2 cellular contexts compared by ENCODE assay signal in genomic region chr18:515838-516237, GRCh38.
TF ChIP-seq lines count a peak whose summit lies in the region.

No MANE protein-coding gene starts in this region.

TF ChIP-seq in GM23338, 12 proteins besides CTCF, POLR2A, EP300 and RAD21:
- TF ChIP-seq EZH2 (IDR thresholded peaks at IDR 0.05; ENCODE audit: low read depth, unreplicated experiment) (no peak), ETS1 (IDR thresholded peaks at IDR 0.05) (no peak), NANOG (IDR thresholded peaks at IDR 0.05; ENCODE audit: borderline replicate concordance) (no peak), EZH2phosphoT487 (IDR thresholded peaks at IDR 0.05; ENCODE audit: unreplicated experiment) (no peak), ZNF114 (CRISPR knock-in tag; IDR thresholded peaks at IDR 0.05) (no peak), CREB1 (CRISPR knock-in tag; IDR thresholded peaks at IDR 0.05; ENCODE audit: low read depth) (no peak)

TF ChIP-seq in endothelial cell of umbilical vein, 7 proteins besides CTCF, POLR2A, EP300 and RAD21:
- TF ChIP-seq MYC (IDR thresholded peaks at IDR 0.05; ENCODE audit: low read depth, low read length) (no peak), MAX (IDR thresholded peaks at IDR 0.05; ENCODE audit: insufficient read depth, insufficient read length) (no peak), JUN (IDR thresholded peaks at IDR 0.05; ENCODE audit: borderline replicate concordance, insufficient read depth, insufficient read length, low read depth) (no peak), POLR2AphosphoS5 (IDR thresholded peaks at IDR 0.05; ENCODE audit: insufficient read depth, low read depth, low read length) (no peak), GATA2 (IDR thresholded peaks at IDR 0.05; ENCODE audit: insufficient read depth, insufficient read length, low read depth, low read length) (peak; percentile 12), FOS (IDR thresholded peaks at IDR 0.05; ENCODE audit: borderline replicate concordance, insufficient read depth, low read length) (peak; percentile 67)
